ENCODE assay signal across 17 cellular contexts in genomic region chr2:238155051-238155760, GRCh38. TPM values are rescaled to one million over a fixed set of nuclear protein-coding genes. Genes with fewer than 3 reads are reported as not detected.
DNase-seq lines count a peak whose midpoint lies in the region; ATAC-seq, FAIRE-seq and TF ChIP-seq lines count a peak whose summit lies in the region.
"Had no signal": no experiment of that assay in that cellular context is flagged by ENCODE, and none has a peak within 500 bp of the region (broad histone marks: within the 10 kb centered on the region; RNA-seq: fewer than 3 reads in every experiment).

No MANE protein-coding gene starts in this region.

- peak; percentile 45 to 50 for ATAC-seq in left cardiac atrium
- ATAC-seq in psoas muscle: peak; percentile 49 to 65 (median 58)
- no peak for ATAC-seq in activated T-cell treated with anti-CD3 and anti-CD28 coated beads, Interleukin-2, amount 50 U/mL, for 4 hours

- no peak for FAIRE-seq in D721Med (lab: Jason Lieb, UNC)

- no peaks in the 10 kb centered on the region for H3K36me3 Mint-ChIP-seq in activated CD4-positive, alpha-beta memory T cell treated with anti-CD3 and anti-CD28 coated beads, Interleukin-2, amount 10 ng/mL, durations not matched to agents 7 days and 5 days (ENCODE audit: low read depth)
- no peaks in the 10 kb centered on the region for H3K36me3 Mint-ChIP-seq in activated T-cell treated with anti-CD3 and anti-CD28 coated beads, Interleukin-2, amount 50 U/mL, for 4 hours (ENCODE audit: insufficient read depth)

- H3K4me3 ChIP-seq in astrocyte of the spinal cord (ENCODE audit: low read depth, low read length) (no peak overlapping the region), psoas muscle (no peak overlapping the region)

- no peak for TF ChIP-seq CTCF in astrocyte of the spinal cord (IDR thresholded peaks at IDR 0.05; ENCODE audit: low read depth, low read length)
- TF ChIP-seq CTCF in psoas muscle (IDR thresholded peaks at IDR 0.05): no peak
- no peak for TF ChIP-seq CTCF in D721Med (IDR thresholded peaks at IDR 0.05; ENCODE audit: insufficient read depth, missing control alignments)

- peaks cover 3 to 16% of the 10 kb centered on the region in 2 donors for H3K36me3 ChIP-seq in psoas muscle (ENCODE audit: insufficient read depth in 1 of 2, low read depth in 1 of 2)
- H3K36me3 ChIP-seq: neutrophil had no signal

- POLR2A ChIA-PET in activated CD4-positive, alpha-beta memory T cell treated with anti-CD3 and anti-CD28 coated beads, Interleukin-2, amount 10 ng/mL, durations not matched to agents 7 days and 5 days (lab: Charles Lee): no interaction called here

- CTCF ChIA-PET in activated CD4-positive, alpha-beta memory T cell treated with anti-CD3 and anti-CD28 coated beads, Interleukin-2, amount 10 ng/mL, durations not matched to agents 7 days and 5 days (lab: Charles Lee): interaction anchor here (1.0 kb wide), 1 partner anchor 12 kb away, joined by 3 read pairs; no protein-coding TSS in a partner anchor

- no peak overlapping the region for H3K27ac Mint-ChIP-seq in activated CD4-positive, alpha-beta memory T cell treated with anti-CD3 and anti-CD28 coated beads, Interleukin-2, amount 10 ng/mL, durations not matched to agents 7 days and 5 days

- no peaks in the 10 kb centered on the region for H3K9me3 Mint-ChIP-seq in activated CD4-positive, alpha-beta memory T cell treated with anti-CD3 and anti-CD28 coated beads, Interleukin-2, amount 10 ng/mL, durations not matched to agents 7 days and 5 days
- H3K9me3 Mint-ChIP-seq in activated T-cell treated with anti-CD3 and anti-CD28 coated beads, Interleukin-2, amount 50 U/mL, for 4 hours: no peaks in the 10 kb centered on the region
- H3K9me3 Mint-ChIP-seq: central memory CD8-positive, alpha-beta T cell had no signal

- WGBS in psoas muscle, 3 donors: 30 to 53% (median 34%) methylated on average over 16 to 19 of the region's 19 CpGs

- in situ Hi-C loops in astrocyte of the spinal cord (cut with HindIII; ENCODE audit: low sequenced_read_pairs): no loop called here

- peak overlapping the region; percentile 69 for H3K27ac ChIP-seq in psoas muscle
- H3K27ac ChIP-seq: C4-2B, neutrophil had no signal

- DNase-seq in DMS53 (lab: John Stamatoyannopoulos, UW) (peak; percentile 80), astrocyte of the spinal cord (ENCODE audit: low read depth, low spot score) (peak; percentile 28), left cardiac atrium (peak; percentile 74), psoas muscle (peak; percentile 65 to 84), D721Med (ENCODE audit: insufficient read length, low spot score) (no peak), NCI-H1694 treated with DMSO at 0.1 percent for 48 hours (lab: John Stamatoyannopoulos, UW) (no peak)
- no peak for DNase-seq in activated CD4-positive, alpha-beta memory T cell treated with anti-CD3 and anti-CD28 coated beads, Interleukin-2, amount 10 ng/mL, durations not matched to agents 7 days and 5 days
- DNase-seq in activated T-cell treated with anti-CD3 and anti-CD28 coated beads, Interleukin-2, amount 50 U/mL, for 4 hours: no peak
- DNase-seq: activated CD4-positive, alpha-beta T cell treated with anti-CD3 and anti-CD28 coated beads, Interleukin-2, amount 50 U/mL, for 1 hour; activated effector memory CD4-positive, alpha-beta T cell treated with anti-CD3 and anti-CD28 coated beads, Interleukin-2, amount 50 U/mL, for 16 hours; GDM1; islet precursor cell; NCI-H2081 treated with DMSO at 0.1 percent for 48 hours; stimulated activated CD4-positive, alpha-beta T cell treated with anti-CD3 and anti-CD28 coated beads, Interleukin-2, amount 100 ng/mL, for 24 hours had no signal

- peaks cover 55% of the 10 kb centered on the region for H3K4me1 ChIP-seq in psoas muscle

- intact Hi-C loops in left cardiac atrium (cut with DNase I) (no loop called here), psoas muscle (cut with DNase I) (no loop called here)

- peaks cover 0 to 16% (median 5%) of the 10 kb centered on the region in 3 donors for H3K27me3 ChIP-seq in psoas muscle (ENCODE audit: insufficient read depth in 3 of 3, low read length in 2 of 3)

- H3K4me3 Mint-ChIP-seq in activated CD4-positive, alpha-beta memory T cell treated with anti-CD3 and anti-CD28 coated beads, Interleukin-2, amount 10 ng/mL, durations not matched to agents 7 days and 5 days: no peak overlapping the region
- H3K4me3 Mint-ChIP-seq in activated T-cell treated with anti-CD3 and anti-CD28 coated beads, Interleukin-2, amount 50 U/mL, for 4 hours: no peak overlapping the region
- H3K4me3 Mint-ChIP-seq: central memory CD8-positive, alpha-beta T cell had no signal

- H3K9me3 ChIP-seq in psoas muscle: no peaks in the 10 kb centered on the region
- H3K9me3 ChIP-seq: neutrophil had no signal

- H3K4me1 Mint-ChIP-seq in activated CD4-positive, alpha-beta memory T cell treated with anti-CD3 and anti-CD28 coated beads, Interleukin-2, amount 10 ng/mL, durations not matched to agents 7 days and 5 days: peaks cover 4% of the 10 kb centered on the region
- peaks cover 8% of the 10 kb centered on the region for H3K4me1 Mint-ChIP-seq in activated T-cell treated with anti-CD3 and anti-CD28 coated beads, Interleukin-2, amount 50 U/mL, for 4 hours (ENCODE audit: low read depth)

- H3K27me3 Mint-ChIP-seq in activated CD4-positive, alpha-beta memory T cell treated with anti-CD3 and anti-CD28 coated beads, Interleukin-2, amount 10 ng/mL, durations not matched to agents 7 days and 5 days: peaks cover 9% of the 10 kb centered on the region
- H3K27me3 Mint-ChIP-seq in activated T-cell treated with anti-CD3 and anti-CD28 coated beads, Interleukin-2, amount 50 U/mL, for 4 hours (ENCODE audit: low read depth): peaks cover 13% of the 10 kb centered on the region

RNA-seq across cellular contexts. Expression of gene ERFE, which starts 3.6 kb away (rescaled TPM):
- total RNA-seq in left cardiac atrium (1 to 10 TPM in 1 of 2 donors, not detected in 1; 1.2 TPM), psoas muscle (10 to 100 TPM in 1 of 4 donors, 1 to 10 TPM in 3; 1.8 to 18.2 (median 4.5) TPM)
- polyA plus RNA-seq in psoas muscle: 10 to 100 TPM in 1 of 3 donors, 1 to 10 TPM in 2; 1.4 to 15.4 (median 1.7) TPM
- not detected for total RNA-seq in activated CD4-positive, alpha-beta memory T cell treated with anti-CD3 and anti-CD28 coated beads, Interleukin-2, amount 10 ng/mL, durations not matched to agents 7 days and 5 days
- total RNA-seq in activated T-cell treated with anti-CD3 and anti-CD28 coated beads, Interleukin-2, amount 50 U/mL, for 4 hours: under 1 TPM; 0.13 to 0.91 (median 0.22) TPM

RNA-seq across cellular contexts. Expression of gene KLHL30, which starts 16.7 kb away (rescaled TPM):
- 10 to 100 TPM; 15.8 to 16.6 TPM for total RNA-seq in left cardiac atrium
- 100 to 1,000 TPM in 3 of 4 donors, 10 to 100 TPM in 1; 82.1 to 175 (median 153) TPM for total RNA-seq in psoas muscle
- polyA plus RNA-seq in psoas muscle: 100 to 1,000 TPM in 1 of 3 donors, 10 to 100 TPM in 2; 67.7 to 121 (median 91.7) TPM
- total RNA-seq in activated CD4-positive, alpha-beta memory T cell treated with anti-CD3 and anti-CD28 coated beads, Interleukin-2, amount 10 ng/mL, durations not matched to agents 7 days and 5 days: not detected
- total RNA-seq in activated T-cell treated with anti-CD3 and anti-CD28 coated beads, Interleukin-2, amount 50 U/mL, for 4 hours: not detected

RNA-seq across cellular contexts. Expression of gene ILKAP, which starts 48.3 kb away (rescaled TPM):
- 10 to 100 TPM; 23.4 to 27.9 TPM for total RNA-seq in left cardiac atrium
- 10 to 100 TPM; 31.8 to 43.8 (median 39.3) TPM for total RNA-seq in psoas muscle
- polyA plus RNA-seq in psoas muscle: 10 to 100 TPM; 55.2 to 66.6 (median 58.4) TPM
- total RNA-seq in activated CD4-positive, alpha-beta memory T cell treated with anti-CD3 and anti-CD28 coated beads, Interleukin-2, amount 10 ng/mL, durations not matched to agents 7 days and 5 days: 10 to 100 TPM; 50.8 to 54.3 TPM
- total RNA-seq in activated T-cell treated with anti-CD3 and anti-CD28 coated beads, Interleukin-2, amount 50 U/mL, for 4 hours: 10 to 100 TPM; 64.5 to 70.9 (median 66.5) TPM

RNA-seq across cellular contexts. Expression of gene ESPNL, which starts 55.1 kb away (rescaled TPM):
- under 1 TPM; 0.15 to 0.26 TPM for total RNA-seq in left cardiac atrium
- under 1 TPM in 3 of 4 donors, not detected in 1; 0.17 to 0.32 (median 0.22) TPM for total RNA-seq in psoas muscle
- under 1 TPM; 0.04 to 0.14 (median 0.12) TPM for polyA plus RNA-seq in psoas muscle
- total RNA-seq in activated CD4-positive, alpha-beta memory T cell treated with anti-CD3 and anti-CD28 coated beads, Interleukin-2, amount 10 ng/mL, durations not matched to agents 7 days and 5 days: under 1 TPM; 0.05 to 0.18 TPM
- total RNA-seq in activated T-cell treated with anti-CD3 and anti-CD28 coated beads, Interleukin-2, amount 50 U/mL, for 4 hours: under 1 TPM; 0.08 to 0.35 (median 0.14) TPM

Comparison
In these comparisons a context has a peak if more than half of its experiments do, and no peak if none do; other contexts are left out.
1. DNase-seq: peak in DMS53 (single experiment), astrocyte of the spinal cord (single experiment), left cardiac atrium (single experiment) and psoas muscle (2 of 2); none in D721Med (single experiment), activated CD4-positive, alpha-beta memory T cell treated with anti-CD3 and anti-CD28 coated beads, Interleukin-2, amount 10 ng/mL, durations not matched to agents 7 days and 5 days (single experiment), activated T-cell treated with anti-CD3 and anti-CD28 coated beads, Interleukin-2, amount 50 U/mL, for 4 hours (single experiment) and NCI-H1694 treated with DMSO at 0.1 percent for 48 hours (single experiment).
2. ATAC-seq: peak in left cardiac atrium (2 of 2) and psoas muscle (4 of 4); none in activated T-cell treated with anti-CD3 and anti-CD28 coated beads, Interleukin-2, amount 50 U/mL, for 4 hours (0 of 2).
3. RNA of gene KLHL30, which starts 16.7 kb away (total RNA-seq): 82.1 to 175 TPM in psoas muscle and 15.8 to 16.6 TPM in left cardiac atrium; not detected in activated CD4-positive, alpha-beta memory T cell treated with anti-CD3 and anti-CD28 coated beads, Interleukin-2, amount 10 ng/mL, durations not matched to agents 7 days and 5 days and not detected in activated T-cell treated with anti-CD3 and anti-CD28 coated beads, Interleukin-2, amount 50 U/mL, for 4 hours; every median in the first group is over 10 times any median in the second.